Comparison of ENCODE assay signal across 19 cellular contexts in genomic region chr1:189596197-189596596, GRCh38.
"Had no signal": no experiment of that assay in that cellular context is flagged by ENCODE, and none has a peak within 500 bp of the region (broad histone marks: within the 10 kb centered on the region; RNA-seq: fewer than 3 reads in every experiment).

No MANE protein-coding gene starts in this region.

- DNase-seq: dermis blood vessel endothelial cell; erythroblast; gastrocnemius medialis; glutamatergic neuron; immature natural killer cell; mesendoderm; naive B cell; occipital lobe; pancreas; right cardiac atrium; stimulated activated CD4-positive, alpha-beta T cell treated with anti-CD3 and anti-CD28 coated beads, Interleukin-2, amount 100 ng/mL, for 48 hours; stimulated activated CD8-positive, alpha-beta memory T cell treated with anti-CD3 and anti-CD28 coated beads, Interleukin-4, amount 100 ng/mL, for 48 hours; stimulated activated naive CD8-positive, alpha-beta T cell treated with anti-CD3 and anti-CD28 coated beads, Interleukin-15, Interleukin-2, amounts not matched to agents 100 U/mL and 50 U/mL, for 24 hours; thyroid gland had no signal

- H3K4me2 ChIP-seq: smooth muscle cell had no signal

- H3K4me3 ChIP-seq: gastrocnemius medialis, pancreas, smooth muscle cell, suprapubic skin, thyroid gland had no signal

- H3K36me3 ChIP-seq: gastrocnemius medialis, pancreas, suprapubic skin, thyroid gland had no signal

- H3K27me3 ChIP-seq: gastrocnemius medialis, pancreas, suprapubic skin, thyroid gland had no signal

- H3K27ac ChIP-seq: gastrocnemius medialis, pancreas, suprapubic skin, thyroid gland had no signal

- H3K9me3 ChIP-seq: gastrocnemius medialis, pancreas, suprapubic skin, thyroid gland had no signal

- FAIRE-seq: colon, pancreas, urothelium cell line had no signal

- H3K4me1 ChIP-seq: gastrocnemius medialis, pancreas, suprapubic skin, thyroid gland had no signal

- ATAC-seq: gastrocnemius medialis; pancreas; right cardiac atrium; stimulated activated effector memory CD8-positive, alpha-beta T cell treated with anti-CD3 and anti-CD28 coated beads, Interleukin-12 subunit alpha, Interleukin-12 subunit beta, amount 100 ng/mL, for 72 hours; stimulated activated naive CD8-positive, alpha-beta T cell treated with anti-CD3 and anti-CD28 coated beads, Interleukin-15, Interleukin-2, amounts not matched to agents 100 U/mL and 50 U/mL, for 24 hours had no signal
